ENCODE assay signal across 10 cellular contexts in genomic region chr13:91045351-91046034, GRCh38.
DNase-seq lines count a peak whose midpoint lies in the region; ATAC-seq and FAIRE-seq lines count a peak whose summit lies in the region.
"Had no signal": no experiment of that assay in that cellular context is flagged by ENCODE, and none has a peak within 500 bp of the region (broad histone marks: within the 10 kb centered on the region; RNA-seq: fewer than 3 reads in every experiment).

No MANE protein-coding gene starts in this region.

- DNase-seq in GM03348 (ENCODE audit: low spot score) (peak; percentile 5), medulla oblongata (ENCODE audit: extremely low spot score) (peak; percentile 27), NCI-H1694 (lab: John Stamatoyannopoulos, UW) (no peak), NCI-H2171 treated with DMSO at 0.1 percent for 48 hours (lab: John Stamatoyannopoulos, UW) (no peak), germinal center (ENCODE audit: low spot score) (no peak)
- DNase-seq: mucosa of descending colon; stimulated activated naive B cell treated with anti-CD40 and anti-IgM and Interleukin-4, amounts not matched to agents 10 μg/mL and 1 μg/mL and 100 μg/mL, for 72 hours had no signal

- ATAC-seq in HG03432 (IDR thresholded peaks at IDR 0.05; ENCODE audit: unreplicated experiment) (peak; percentile 74), GM19452 (IDR thresholded peaks at IDR 0.05; ENCODE audit: unreplicated experiment) (no peak)
- ATAC-seq: mucosa of descending colon; stimulated activated naive B cell treated with anti-CD40 and anti-IgM and Interleukin-4, amounts not matched to agents 10 μg/mL and 1 μg/mL and 100 μg/mL, for 72 hours had no signal

- FAIRE-seq in TTC549 (lab: Jason Lieb, UNC) = peak; percentile 19

Comparison
In these comparisons a context has a peak if more than half of its experiments do, and no peak if none do; other contexts are left out.
1. DNase-seq: peak in GM03348 (single experiment) and medulla oblongata (single experiment); none in NCI-H1694 (single experiment), NCI-H2171 treated with DMSO at 0.1 percent for 48 hours (single experiment) and germinal center (single experiment).